Comparison of ENCODE assay signal across 27 cellular contexts in the genomic region with DNA sequence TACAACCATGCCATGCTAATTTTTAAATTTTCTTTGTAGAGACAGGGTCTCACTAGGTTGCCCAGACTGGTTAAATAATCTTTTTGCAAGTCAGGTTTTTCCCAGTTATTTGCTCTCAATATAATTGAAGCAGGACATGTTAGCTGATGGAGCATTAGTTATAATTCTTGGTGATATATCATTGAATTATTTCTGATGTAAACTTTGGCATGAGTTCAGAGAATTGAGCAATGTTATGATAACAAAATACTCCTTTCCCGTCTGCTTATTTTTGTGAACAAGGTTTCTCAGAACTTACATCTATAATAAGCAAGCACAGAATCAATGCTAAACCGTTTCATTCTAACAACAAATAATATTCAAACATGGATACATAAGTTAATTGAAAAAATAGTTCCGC. TPM values are rescaled to one million over a fixed set of nuclear protein-coding genes. Genes with fewer than 3 reads are reported as not detected.
"Had no signal": no experiment of that assay in that cellular context is flagged by ENCODE, and none has a peak within 500 bp of the region (broad histone marks: within the 10 kb centered on the region; RNA-seq: fewer than 3 reads in every experiment).

No MANE protein-coding gene starts in this region.

- H3K4me3 ChIP-seq: pancreas, psoas muscle, right atrium auricular region, thyroid gland, upper lobe of right lung had no signal

- H3K9me3 ChIP-seq: pancreas, psoas muscle, right atrium auricular region, thyroid gland, upper lobe of right lung had no signal

- ATAC-seq: esophagus mucosa; left cardiac atrium; natural killer cell treated with Interleukin-12 subunit alpha and Interleukin-12 subunit beta and Interleukin-15 and Interleukin-18, amount 100 ng/mL, for 72 hours; pancreas; psoas muscle; upper lobe of right lung; WTC11 had no signal

- H3K27ac Mint-ChIP-seq: activated naive CD8-positive, alpha-beta T cell; activated T-cell treated with anti-CD3 and anti-CD28 coated beads, Interleukin-2, amount 50 U/mL, for 24 hours; activated T-helper 2 cell treated with anti-CD3 and anti-CD28 coated beads, Interferon-gamma antibody, Interleukin-2, Interleukin-4, amounts not matched to agents 10 μg/mL and 5 μg/mL and 100 μg/mL, durations not matched to agents 14 hours and 24 hours and 36 hours; memory B cell; natural killer cell treated with Interleukin-12 subunit alpha and Interleukin-12 subunit beta and Interleukin-15 and Interleukin-18, amount 100 ng/mL, for 72 hours; stimulated activated naive CD8-positive, alpha-beta T cell treated with anti-CD3 and anti-CD28 coated beads, Interleukin-15, Interleukin-2, amounts not matched to agents 100 ng/mL and 50 ng/mL, for 24 hours; WTC11 had no signal

- H3K4me1 ChIP-seq: psoas muscle, right atrium auricular region, thyroid gland, upper lobe of right lung had no signal

- H3K27me3 ChIP-seq: pancreas, right atrium auricular region, thyroid gland, upper lobe of right lung had no signal

- H3K4me3 Mint-ChIP-seq: activated naive CD8-positive, alpha-beta T cell; activated T-cell treated with anti-CD3 and anti-CD28 coated beads, Interleukin-2, amount 50 U/mL, for 24 hours; memory B cell; natural killer cell treated with Interleukin-12 subunit alpha and Interleukin-12 subunit beta and Interleukin-15 and Interleukin-18, amount 100 ng/mL, for 72 hours; stimulated activated naive CD8-positive, alpha-beta T cell treated with anti-CD3 and anti-CD28 coated beads, Interleukin-15, Interleukin-2, amounts not matched to agents 100 ng/mL and 50 ng/mL, for 24 hours; WTC11 had no signal

- H3K36me3 ChIP-seq: pancreas, right atrium auricular region, thyroid gland, upper lobe of right lung had no signal

- H3K27ac ChIP-seq: pancreas, psoas muscle, right atrium auricular region, thyroid gland, upper lobe of right lung had no signal

- H3K9me3 Mint-ChIP-seq: activated T-cell treated with anti-CD3 and anti-CD28 coated beads, Interleukin-2, amount 50 U/mL, for 24 hours; activated T-helper 2 cell treated with anti-CD3 and anti-CD28 coated beads, Interferon-gamma antibody, Interleukin-2, Interleukin-4, amounts not matched to agents 10 μg/mL and 5 μg/mL and 100 μg/mL, durations not matched to agents 14 hours and 24 hours and 36 hours; memory B cell; natural killer cell treated with Interleukin-12 subunit alpha and Interleukin-12 subunit beta and Interleukin-15 and Interleukin-18, amount 100 ng/mL, for 72 hours; stimulated activated naive CD8-positive, alpha-beta T cell treated with anti-CD3 and anti-CD28 coated beads, Interleukin-15, Interleukin-2, amounts not matched to agents 100 ng/mL and 50 ng/mL, for 24 hours had no signal

- H3K36me3 Mint-ChIP-seq: activated naive CD8-positive, alpha-beta T cell; memory B cell; natural killer cell treated with Interleukin-12 subunit alpha and Interleukin-12 subunit beta and Interleukin-15 and Interleukin-18, amount 100 ng/mL, for 72 hours; WTC11 had no signal

- H3K27me3 Mint-ChIP-seq: stimulated activated naive CD8-positive, alpha-beta T cell treated with anti-CD3 and anti-CD28 coated beads, Interleukin-15, Interleukin-2, amounts not matched to agents 100 ng/mL and 50 ng/mL, for 24 hours had no signal

- FAIRE-seq: pancreas had no signal

- DNase-seq: activated CD4-positive, alpha-beta T cell treated with anti-CD3 and anti-CD28 coated beads, Interleukin-2, amount 50 U/mL, for 4 hours; activated CD8-positive, alpha-beta memory T cell treated with anti-CD3 and anti-CD28 coated beads for 24 hours; activated CD8-positive, alpha-beta memory T cell treated with anti-CD3 and anti-CD28 coated beads, Interleukin-2, amount 50 U/mL, for 4 hours; activated naive CD4-positive, alpha-beta T cell; activated T-cell treated with anti-CD3 and anti-CD28 coated beads, Interleukin-2, amount 50 U/mL, for 24 hours; amniotic stem cell; caudate nucleus; dermis blood vessel endothelial cell; effector memory CD4-positive, alpha-beta T cell; foreskin melanocyte; islet precursor cell; left cardiac atrium; pancreas; psoas muscle; stimulated activated CD4-positive, alpha-beta T cell treated with anti-CD3 and anti-CD28 coated beads, Interleukin-12 subunit alpha, Interleukin-12 subunit beta, amount 100 ng/mL, for 4 hours; substantia nigra; T-helper 1 cell; thyroid gland; upper lobe of right lung had no signal

RNA-seq across cellular contexts. Expression of gene BHMT, which starts 37.8 kb away (rescaled TPM):
- total RNA-seq: activated T-helper 2 cell treated with anti-CD3 and anti-CD28 coated beads, Interferon-gamma antibody, Interleukin-2, Interleukin-4, amounts not matched to agents 10 μg/mL and 5 μg/mL and 100 μg/mL, durations not matched to agents 14 hours and 24 hours and 36 hours; dermis blood vessel endothelial cell; natural killer cell treated with Interleukin-12 subunit alpha and Interleukin-12 subunit beta and Interleukin-15 and Interleukin-18, amount 100 ng/mL, for 72 hours; psoas muscle; right atrium auricular region; upper lobe of right lung had no signal
